Comparison of ENCODE assay signal across 18 cellular contexts in genomic region chr12:13170892-13171490, GRCh38. TPM values are rescaled to one million over a fixed set of nuclear protein-coding genes. Genes with fewer than 3 reads are reported as not detected.
DNase-seq lines count a peak whose midpoint lies in the region; ATAC-seq and TF ChIP-seq lines count a peak whose summit lies in the region.
"Had no signal": no experiment of that assay in that cellular context is flagged by ENCODE, and none has a peak within 500 bp of the region (broad histone marks: within the 10 kb centered on the region; RNA-seq: fewer than 3 reads in every experiment).

No MANE protein-coding gene starts in this region.

- no peaks in the 10 kb centered on the region for H4K20me1 ChIP-seq in mammary epithelial cell (ENCODE audit: insufficient read depth, low read length)

- peak; percentile 37 for DNase-seq in HCEC 1CT
- no peak for DNase-seq in mammary epithelial cell
- no peak for DNase-seq in NCI-H2227 (lab: John Stamatoyannopoulos, UW; ENCODE audit: unreplicated experiment)
- DNase-seq in HuH-7 (ENCODE audit: low spot score), result no peak
- DNase-seq in NCI-H1048 (lab: John Stamatoyannopoulos, UW), result no peak
- DNase-seq: activated CD4-positive, alpha-beta T cell treated with anti-CD3 and anti-CD28 coated beads, Interleukin-2, amount 10 ng/mL, durations not matched to agents 7 days and 5 days; activated CD8-positive, alpha-beta memory T cell treated with anti-CD3 and anti-CD28 coated beads, Interleukin-2, amount 50 U/mL, for 48 hours; activated effector memory CD4-positive, alpha-beta T cell treated with Interleukin-2 at 50 U/mL for 16 hours; hippocampal formation; NCI-H526 treated with DMSO at 0.1 percent for 48 hours; SIG-M5 had no signal

- peak overlapping the region; percentile 51 to 96 (median 95) for H3K27ac Mint-ChIP-seq in nephron
- H3K27ac Mint-ChIP-seq: activated CD4-positive, alpha-beta T cell treated with anti-CD3 and anti-CD28 coated beads, Interleukin-2, amount 10 ng/mL, durations not matched to agents 7 days and 5 days; CD14-positive monocyte; T-helper 1 cell treated with Interleukin-12 subunit alpha and Interleukin-12 subunit beta and Interleukin-4 antibody, amounts not matched to agents 30 μg/mL and 1 μg/mL, for 36 hours had no signal

- dilution Hi-C loops in mammary epithelial cell (cut with HindIII; ENCODE audit: low sequenced_read_pairs), result no loop called here

- H3K4me3 Mint-ChIP-seq in nephron, result no peak overlapping the region
- H3K4me3 Mint-ChIP-seq: activated CD4-positive, alpha-beta T cell treated with anti-CD3 and anti-CD28 coated beads, Interleukin-2, amount 10 ng/mL, durations not matched to agents 7 days and 5 days; CD14-positive monocyte; T-helper 1 cell treated with Interleukin-12 subunit alpha and Interleukin-12 subunit beta and Interleukin-4 antibody, amounts not matched to agents 30 μg/mL and 1 μg/mL, for 36 hours had no signal

- H3K27me3 ChIP-seq in ACC112 (ENCODE audit: insufficient read depth, low read length), result no peaks in the 10 kb centered on the region
- H3K27me3 ChIP-seq in mammary epithelial cell (ENCODE audit: insufficient read depth, low read length), result no peaks in the 10 kb centered on the region
- H3K27me3 ChIP-seq: adrenal gland, right atrium auricular region had no signal

- H3K4me1 Mint-ChIP-seq in nephron, result peaks cover 57% of the 10 kb centered on the region

- H3K9ac ChIP-seq in mammary epithelial cell (ENCODE audit: insufficient read depth, low read length), result no peak overlapping the region

- peaks cover 2% of the 10 kb centered on the region for H3K9me3 Mint-ChIP-seq in nephron

- H3K27ac ChIP-seq in ACC112 (ENCODE audit: low read depth, low read length), result peak overlapping the region; percentile 96
- peak overlapping the region; percentile 92 for H3K27ac ChIP-seq in mammary epithelial cell (ENCODE audit: insufficient read depth, low read depth, low read length)

- intact Hi-C loops in mammary epithelial cell (cut with micrococcal nuclease), result no loop called here

- H3K36me3 Mint-ChIP-seq in nephron (ENCODE audit: low read depth), result no peaks in the 10 kb centered on the region
- H3K36me3 Mint-ChIP-seq: CD14-positive monocyte had no signal

- no peaks in the 10 kb centered on the region for H3K9me3 ChIP-seq in mammary epithelial cell (replicated peaks; ENCODE audit: insufficient read depth, low read length)
- H3K9me3 ChIP-seq: right atrium auricular region had no signal

- no TSS peak for BruUV-seq in mammary epithelial cell (replicated peaks; lab: Mats Ljungman, UMichigan)

- H3K4me3 ChIP-seq in ACC112 (ENCODE audit: low read depth, low read length) (no peak overlapping the region), mammary epithelial cell (replicated peaks in 1 of 3; ENCODE audit: insufficient read depth in 1 of 3, low read depth in 2 of 3, low read length in 3 of 3) (no peak overlapping the region)
- H3K4me3 ChIP-seq: adrenal gland, right atrium auricular region had no signal

- H3K4me1 ChIP-seq in ACC112 (ENCODE audit: control insufficient read depth, insufficient read depth, low read length, unreplicated experiment) (peaks cover 69% of the 10 kb centered on the region), mammary epithelial cell (ENCODE audit: insufficient read depth, low read length) (peaks cover 66% of the 10 kb centered on the region)

- H3K79me2 ChIP-seq in ACC112 (ENCODE audit: control insufficient read depth, insufficient read depth, low read length, unreplicated experiment), result no peaks in the 10 kb centered on the region
- H3K79me2 ChIP-seq in mammary epithelial cell (ENCODE audit: insufficient read depth, low read length), result no peaks in the 10 kb centered on the region

- H3K27me3 Mint-ChIP-seq in nephron (ENCODE audit: low read depth), result no peaks in the 10 kb centered on the region

- CTCF ChIA-PET in mammary epithelial cell (lab: Charles Lee; ENCODE audit: low non-redundant PET), result no interaction called here

- in situ Hi-C loops in mammary epithelial cell (cut with MboI; ENCODE audit: low sequenced_read_pairs in 2 of 2), result no loop called here

- ATAC-seq in HG03175 (IDR thresholded peaks at IDR 0.05; ENCODE audit: unreplicated experiment), result no peak

- H3K36me3 ChIP-seq in ACC112 (ENCODE audit: insufficient read depth, low read length) (no peaks in the 10 kb centered on the region), mammary epithelial cell (ENCODE audit: insufficient read depth, low read length) (no peaks in the 10 kb centered on the region)
- H3K36me3 ChIP-seq: adrenal gland, right atrium auricular region had no signal

- WGBS in mammary epithelial cell (ENCODE audit: low coverage, missing lambda C conversion rate), result 98% methylated on average over 3 of the region's 4 CpGs

- no peak overlapping the region for H3K4me2 ChIP-seq in mammary epithelial cell (ENCODE audit: insufficient read depth, low read depth, low read length)

- TF ChIP-seq CTCF in mammary epithelial cell (conservative IDR thresholded peaks at IDR 0.05 in 1 of 2, IDR thresholded peaks at IDR 0.05 in 1 of 2; ENCODE audit: extremely low read depth in 1 of 2, insufficient read depth in 1 of 2, low read depth in 1 of 2, low read length in 2 of 2), result no peak
- no peak for TF ChIP-seq CTCF in nephron (IDR thresholded peaks at IDR 0.05; ENCODE audit: unreplicated experiment in 3 of 3)

- H2AFZ ChIP-seq in ACC112 (ENCODE audit: low read length, unreplicated experiment) (no peak overlapping the region), mammary epithelial cell (ENCODE audit: low read depth, low read length) (no peak overlapping the region)

RNA-seq across cellular contexts. Expression of gene EMP1, which starts 25.5 kb away (rescaled TPM):
- 100 to 1,000 TPM in 1 of 2 donors, 10 to 100 TPM in 1; 33.7 to 204 TPM for total RNA-seq in mammary epithelial cell
- 309 TPM for polyA plus RNA-seq in mammary epithelial cell
- polyA minus RNA-seq in mammary epithelial cell, result 450 TPM
